ENCODE assay signal across 8 cellular contexts in genomic region chr12:68180792-68181744, GRCh38. TPM values are rescaled to one million over a fixed set of nuclear protein-coding genes. Genes with fewer than 3 reads are reported as not detected.
A peak's percentile ranks its signal among the peaks of the same experiment; 100 is the strongest.
DNase-seq lines count a peak whose midpoint lies in the region; ATAC-seq and TF ChIP-seq lines count a peak whose summit lies in the region.

No MANE protein-coding gene starts in this region.

- H3K4me3 ChIP-seq in fibroblast of mammary gland (ENCODE audit: control insufficient read depth, low read depth, low read length), result no peak overlapping the region

- TF ChIP-seq CTCF in fibroblast of mammary gland (conservative IDR thresholded peaks at IDR 0.05; ENCODE audit: control insufficient read depth, insufficient read depth, low read depth, low read length), result no peak

- DNase-seq in DMS53 (lab: John Stamatoyannopoulos, UW) (peak; percentile 96), RPMI7951 (ENCODE audit: low read depth) (peak; percentile 16), fibroblast of mammary gland (ENCODE audit: low read depth) (peak; percentile 46), D341Med (ENCODE audit: low spot score) (no peak), NCI-H2227 (lab: John Stamatoyannopoulos, UW; ENCODE audit: unreplicated experiment) (no peak)

- peak; percentile 84 for ATAC-seq in GM21576 (IDR thresholded peaks at IDR 0.05; ENCODE audit: unreplicated experiment)
- no peak for ATAC-seq in GM19351 (IDR thresholded peaks at IDR 0.05; ENCODE audit: unreplicated experiment)
- no peak for ATAC-seq in GM18517 (IDR thresholded peaks at IDR 0.05; ENCODE audit: unreplicated experiment)

RNA-seq across cellular contexts. Expression of gene IFNG, which starts 21.5 kb away (rescaled TPM):
- total RNA-seq in RPMI7951 (2014; rRNA removed; shearing (Covaris generic)), result not detected in 2 replicates

RNA-seq across cellular contexts. Expression of gene IL26, which starts 44.5 kb away (rescaled TPM):
- total RNA-seq in RPMI7951 (2014; rRNA removed; shearing (Covaris generic)), result not detected in 2 replicates

Comparison
In these comparisons a context has a peak if more than half of its experiments do, and no peak if none do; other contexts are left out.
1. DNase-seq: peak in DMS53 (single experiment), RPMI7951 (single experiment) and fibroblast of mammary gland (single experiment); none in D341Med (single experiment) and NCI-H2227 (single experiment).